In genomic region chr9:38083858-38084555, GRCh38 we compare ENCODE assay signal across 27 cellular contexts. TPM values are rescaled to one million over a fixed set of nuclear protein-coding genes. Genes with fewer than 3 reads are reported as not detected.
DNase-seq lines count a peak whose midpoint lies in the region; ATAC-seq, FAIRE-seq and TF ChIP-seq lines count a peak whose summit lies in the region.
"Had no signal": no experiment of that assay in that cellular context is flagged by ENCODE, and none has a peak within 500 bp of the region (broad histone marks: within the 10 kb centered on the region; RNA-seq: fewer than 3 reads in every experiment).

No MANE protein-coding gene starts in this region.

- no peak overlapping the region for H3K4me3 ChIP-seq in mammary epithelial cell (replicated peaks in 1 of 3; ENCODE audit: insufficient read depth in 1 of 3, low read depth in 2 of 3, low read length in 3 of 3)
- H3K4me3 ChIP-seq in breast epithelium = no peak overlapping the region
- H3K4me3 ChIP-seq in astrocyte (ENCODE audit: insufficient read depth, low read depth, low read length) = no peak overlapping the region
- H3K4me3 ChIP-seq: gastrocnemius medialis, lung, upper lobe of left lung had no signal

- in situ Hi-C loops in mammary epithelial cell (cut with MboI; ENCODE audit: low sequenced_read_pairs in 2 of 2) = no loop called here

- CTCF ChIA-PET in mammary epithelial cell (lab: Charles Lee; ENCODE audit: low non-redundant PET) = interaction anchor here (1.1 kb wide), 1 partner anchor 163 kb away, joined by 7 read pairs; no protein-coding TSS in a partner anchor

- H3K4me3 Mint-ChIP-seq in astrocyte (ENCODE audit: unreplicated experiment) (peak overlapping the region; percentile 29), type B pancreatic cell (no peak overlapping the region)
- H3K4me3 Mint-ChIP-seq: activated CD4-positive, alpha-beta T cell treated with anti-CD3 and anti-CD28 coated beads, Interleukin-2, amount 10 ng/mL, durations not matched to agents 7 days and 5 days; B cell; central memory CD8-positive, alpha-beta T cell; T-helper 2 cell treated with Interferon-gamma antibody and Interleukin-4, amounts not matched to agents 5 μg/mL and 100 μg/mL, for 36 hours had no signal

- H2AFZ ChIP-seq in mammary epithelial cell (ENCODE audit: low read depth, low read length) = no peak overlapping the region
- no peak overlapping the region for H2AFZ ChIP-seq in astrocyte (ENCODE audit: low read depth, low read length)

- H3K27me3 Mint-ChIP-seq in astrocyte (ENCODE audit: low read depth, unreplicated experiment) (peaks cover 6% of the 10 kb centered on the region), type B pancreatic cell (peaks cover 2% of the 10 kb centered on the region)

- H3K4me1 ChIP-seq in mammary epithelial cell (ENCODE audit: insufficient read depth, low read length) (peaks cover 3% of the 10 kb centered on the region), breast epithelium (no peaks in the 10 kb centered on the region), astrocyte (ENCODE audit: insufficient read depth, low read length) (no peaks in the 10 kb centered on the region)

- peak; percentile 18 for DNase-seq in mammary epithelial cell
- DNase-seq in breast epithelium (ENCODE audit: low spot score in 2 of 2) = no peak
- DNase-seq in astrocyte (ENCODE audit: low read depth) = no peak
- peak; percentile 31 for DNase-seq in left lobe of liver (ENCODE audit: low spot score)
- peak; percentile 36 for DNase-seq in type B pancreatic cell (ENCODE audit: extremely low spot score, unreplicated experiment)
- no peak for DNase-seq in NCI-H1048 (lab: John Stamatoyannopoulos, UW)
- no peak for DNase-seq in RCC 7860 (ENCODE audit: low spot score)
- DNase-seq in GM12892 (ENCODE audit: insufficient read length) = no peak
- DNase-seq: activated CD4-positive, alpha-beta T cell treated with anti-CD3 and anti-CD28 coated beads, Interleukin-2, amount 10 ng/mL, durations not matched to agents 7 days and 5 days; activated naive CD4-positive, alpha-beta T cell; effector memory CD4-positive, alpha-beta T cell; gastrocnemius medialis; NCI-H1105 treated with DMSO at 0.1 percent for 48 hours; NK-92 treated with Interleukin-12 subunit alpha and Interleukin-12 subunit beta, amount 100 ng/mL, for 24 hours; RPMI8226; stimulated activated CD4-positive, alpha-beta T cell treated with anti-CD3 and anti-CD28 coated beads, Interleukin-12 subunit alpha, Interleukin-12 subunit beta, amount 100 ng/mL, for 4 hours had no signal

- H3K4me2 ChIP-seq in mammary epithelial cell (ENCODE audit: insufficient read depth, low read depth, low read length) (no peak overlapping the region), astrocyte (ENCODE audit: low read length) (no peak overlapping the region)

- H3K9me3 Mint-ChIP-seq in astrocyte (ENCODE audit: unreplicated experiment) = no peaks in the 10 kb centered on the region
- no peaks in the 10 kb centered on the region for H3K9me3 Mint-ChIP-seq in type B pancreatic cell
- H3K9me3 Mint-ChIP-seq: activated CD4-positive, alpha-beta T cell treated with anti-CD3 and anti-CD28 coated beads, Interleukin-2, amount 10 ng/mL, durations not matched to agents 7 days and 5 days; central memory CD8-positive, alpha-beta T cell; T-helper 2 cell treated with Interferon-gamma antibody and Interleukin-4, amounts not matched to agents 5 μg/mL and 100 μg/mL, for 36 hours had no signal

- intact Hi-C loops in mammary epithelial cell (cut with micrococcal nuclease) (no loop called here), breast epithelium (cut with DNase I; ENCODE audit: low total_unique reads) (loop anchor here (10.0 kb wide), 1 partner anchor 169 kb away; no protein-coding TSS in a partner anchor)

- ATAC-seq in left lobe of liver = no peak
- ATAC-seq: esophagus mucosa, gastrocnemius medialis, SK-N-SH treated with all-trans-retinoic acid at 6 μM for 48 hours had no signal

- no peaks in the 10 kb centered on the region for H4K20me1 ChIP-seq in mammary epithelial cell (ENCODE audit: insufficient read depth, low read length)
- H4K20me1 ChIP-seq in astrocyte (ENCODE audit: insufficient read depth, low read length) = no peaks in the 10 kb centered on the region

- TF ChIP-seq POLR2A in breast epithelium (IDR thresholded peaks at IDR 0.05) (no peak), GM12892 (IDR thresholded peaks at IDR 0.05; ENCODE audit: low read depth, low read length) (no peak)

- H3K36me3 ChIP-seq in mammary epithelial cell (ENCODE audit: insufficient read depth, low read length) = no peaks in the 10 kb centered on the region
- no peaks in the 10 kb centered on the region for H3K36me3 ChIP-seq in breast epithelium
- no peaks in the 10 kb centered on the region for H3K36me3 ChIP-seq in astrocyte (ENCODE audit: insufficient read depth, low read length)
- H3K36me3 ChIP-seq: gastrocnemius medialis, upper lobe of left lung, WERI-Rb-1 had no signal

- no peak overlapping the region for H3K9ac ChIP-seq in mammary epithelial cell (ENCODE audit: insufficient read depth, low read length)
- H3K9ac ChIP-seq in astrocyte (ENCODE audit: low read length) = no peak overlapping the region

- no peaks in the 10 kb centered on the region for H3K36me3 Mint-ChIP-seq in astrocyte (ENCODE audit: low read depth, unreplicated experiment)
- no peaks in the 10 kb centered on the region for H3K36me3 Mint-ChIP-seq in type B pancreatic cell

- no TSS peak for BruUV-seq in mammary epithelial cell (replicated peaks; lab: Mats Ljungman, UMichigan)

- TF ChIP-seq CTCF in mammary epithelial cell (conservative IDR thresholded peaks at IDR 0.05 in 1 of 2, IDR thresholded peaks at IDR 0.05 in 1 of 2; ENCODE audit: extremely low read depth in 1 of 2, insufficient read depth in 1 of 2, low read depth in 1 of 2, low read length in 2 of 2) (no peak), breast epithelium (IDR thresholded peaks at IDR 0.05) (no peak), astrocyte (IDR thresholded peaks at IDR 0.05; ENCODE audit: insufficient read depth, low read depth, low read length) (no peak), type B pancreatic cell (conservative IDR thresholded peaks at IDR 0.05) (no peak)

- H3K27ac Mint-ChIP-seq in astrocyte (ENCODE audit: unreplicated experiment) (no peak overlapping the region), type B pancreatic cell (no peak overlapping the region)
- H3K27ac Mint-ChIP-seq: activated CD4-positive, alpha-beta T cell treated with anti-CD3 and anti-CD28 coated beads, Interleukin-2, amount 10 ng/mL, durations not matched to agents 7 days and 5 days; B cell; T-helper 2 cell treated with Interferon-gamma antibody and Interleukin-4, amounts not matched to agents 5 μg/mL and 100 μg/mL, for 36 hours had no signal

- no peak for FAIRE-seq in astrocyte (lab: Jason Lieb, UNC)
- FAIRE-seq in RCC 7860 (lab: Jason Lieb, UNC) = no peak
- FAIRE-seq in GM12892 (lab: Jason Lieb, UNC) = no peak
- FAIRE-seq: A204.1, islet of Langerhans had no signal

- H3K27me3 ChIP-seq in mammary epithelial cell (ENCODE audit: insufficient read depth, low read length) = no peaks in the 10 kb centered on the region
- no peaks in the 10 kb centered on the region for H3K27me3 ChIP-seq in breast epithelium
- no peaks in the 10 kb centered on the region for H3K27me3 ChIP-seq in astrocyte (ENCODE audit: insufficient read depth, low read length)
- H3K27me3 ChIP-seq: gastrocnemius medialis, upper lobe of left lung had no signal

- H3K9me3 ChIP-seq in mammary epithelial cell (replicated peaks; ENCODE audit: insufficient read depth, low read length) (no peaks in the 10 kb centered on the region), breast epithelium (no peaks in the 10 kb centered on the region), astrocyte (ENCODE audit: insufficient read depth, low read depth, low read length) (no peaks in the 10 kb centered on the region)
- H3K9me3 ChIP-seq: gastrocnemius medialis, upper lobe of left lung had no signal

- WGBS in mammary epithelial cell (ENCODE audit: low coverage, missing lambda C conversion rate) = 49% methylated on average over 9 of the region's 10 CpGs

- H3K27ac ChIP-seq in mammary epithelial cell (ENCODE audit: insufficient read depth, low read depth, low read length) (no peak overlapping the region), breast epithelium (no peak overlapping the region), astrocyte (ENCODE audit: low read depth, low read length) (no peak overlapping the region)
- H3K27ac ChIP-seq: gastrocnemius medialis, HL-60, upper lobe of left lung, WERI-Rb-1 had no signal

- H3K4me1 Mint-ChIP-seq in astrocyte (ENCODE audit: low read depth, unreplicated experiment) (peaks cover 25% of the 10 kb centered on the region), type B pancreatic cell (ENCODE audit: unreplicated experiment) (peaks cover 12% of the 10 kb centered on the region)
- H3K4me1 Mint-ChIP-seq: B cell had no signal

- H3K79me2 ChIP-seq in mammary epithelial cell (ENCODE audit: insufficient read depth, low read length) = no peaks in the 10 kb centered on the region
- H3K79me2 ChIP-seq in astrocyte (ENCODE audit: insufficient read depth, low read length) = no peaks in the 10 kb centered on the region

- dilution Hi-C loops in mammary epithelial cell (cut with HindIII; ENCODE audit: low sequenced_read_pairs) = no loop called here

RNA-seq across cellular contexts. Expression of gene SHB, which starts 15.0 kb away (rescaled TPM):
- total RNA-seq in mammary epithelial cell (10 to 100 TPM; 30.5 to 31.5 TPM), breast epithelium (10 to 100 TPM in 2 of 3 donors, 1 to 10 TPM in 1; 3.8 to 18.7 (median 17.9) TPM), astrocyte (53.4 and 54.5 TPM in 2 replicates), left lobe of liver (14.1 TPM), type B pancreatic cell (ENCODE audit: low replicate concordance) (14.4 and 20.0 TPM in 2 replicates)
- polyA plus RNA-seq in mammary epithelial cell = 14.9 TPM
- 16.7 TPM for polyA minus RNA-seq in mammary epithelial cell
- polyA plus RNA-seq in GM12892 (2012; ENCODE audit: missing spikeins) = 1.0 TPM
- total RNA-seq: activated CD4-positive, alpha-beta T cell treated with anti-CD3 and anti-CD28 coated beads, Interleukin-2, amount 10 ng/mL, durations not matched to agents 7 days and 5 days had no signal

Comparison
In these comparisons a context has a peak if more than half of its experiments do, and no peak if none do; other contexts are left out.
1. DNase-seq: peak in mammary epithelial cell (single experiment), left lobe of liver (single experiment) and type B pancreatic cell (single experiment); none in breast epithelium (0 of 2), astrocyte (single experiment), NCI-H1048 (single experiment), RCC 7860 (single experiment) and GM12892 (single experiment).